17 cellular contexts compared by ENCODE assay signal in genomic region chr3:32292085-32292796, GRCh38.
"Had no signal": no experiment of that assay in that cellular context is flagged by ENCODE, and none has a peak within 500 bp of the region (broad histone marks: within the 10 kb centered on the region; RNA-seq: fewer than 3 reads in every experiment).

No MANE protein-coding gene starts in this region.

- H3K27ac ChIP-seq: brain microvascular endothelial cell, esophagus muscularis mucosa, suprapubic skin had no signal

- DNase-seq: brain microvascular endothelial cell; cerebellar nuclear complex; dermis blood vessel endothelial cell; foreskin fibroblast; glutamatergic neuron; immature natural killer cell; left cardiac atrium; mucosa of descending colon; naive thymus-derived CD8-positive, alpha-beta T cell; SK-N-SH; stimulated activated CD4-positive, alpha-beta T cell treated with anti-CD3 and anti-CD28 coated beads, Interleukin-4, amount 100 ng/mL, for 1 hour; stimulated activated CD8-positive, alpha-beta memory T cell treated with anti-CD3 and anti-CD28 coated beads, Interleukin-4, amount 100 ng/mL, for 48 hours; stimulated activated naive CD8-positive, alpha-beta T cell treated with anti-CD3 and anti-CD28 coated beads, Interleukin-15, Interleukin-2, amounts not matched to agents 100 U/mL and 50 U/mL, for 24 hours had no signal

- H3K4me3 Mint-ChIP-seq: immature natural killer cell; naive thymus-derived CD8-positive, alpha-beta T cell; T-helper 1 cell treated with Interleukin-12 subunit alpha and Interleukin-12 subunit beta and Interleukin-4 antibody, amounts not matched to agents 30 μg/mL and 1 μg/mL, for 36 hours had no signal

- H3K9me3 Mint-ChIP-seq: activated naive CD4-positive, alpha-beta T cell treated with anti-CD3 and anti-CD28 coated beads, Interleukin-2, amount 50 U/mL, for 72 hours; immature natural killer cell; naive thymus-derived CD8-positive, alpha-beta T cell; T-helper 1 cell treated with Interleukin-12 subunit alpha and Interleukin-12 subunit beta and Interleukin-4 antibody, amounts not matched to agents 30 μg/mL and 1 μg/mL, for 36 hours had no signal

- H3K36me3 ChIP-seq: brain microvascular endothelial cell, esophagus muscularis mucosa, suprapubic skin had no signal

- H3K9me2 ChIP-seq: SK-N-SH had no signal

- H3K27ac Mint-ChIP-seq: immature natural killer cell; T-helper 1 cell treated with Interleukin-12 subunit alpha and Interleukin-12 subunit beta and Interleukin-4 antibody, amounts not matched to agents 30 μg/mL and 1 μg/mL, for 36 hours had no signal

- H3K9me3 ChIP-seq: esophagus muscularis mucosa, mucosa of descending colon, SK-N-SH, suprapubic skin had no signal

- H3K4me3 ChIP-seq: esophagus muscularis mucosa, mucosa of descending colon, suprapubic skin had no signal

- H3K27me3 Mint-ChIP-seq: naive thymus-derived CD8-positive, alpha-beta T cell had no signal

- H3K27me3 ChIP-seq: brain microvascular endothelial cell, esophagus muscularis mucosa, suprapubic skin had no signal

- ATAC-seq: activated naive CD4-positive, alpha-beta T cell treated with anti-CD3 and anti-CD28 coated beads, Interleukin-2, amount 50 U/mL, for 72 hours; left cardiac atrium; mucosa of descending colon; naive thymus-derived CD8-positive, alpha-beta T cell; stimulated activated naive CD8-positive, alpha-beta T cell treated with anti-CD3 and anti-CD28 coated beads, Interleukin-15, Interleukin-2, amounts not matched to agents 100 U/mL and 50 U/mL, for 24 hours had no signal

- H3K4me1 ChIP-seq: esophagus muscularis mucosa had no signal

- H3K4me2 ChIP-seq: SK-N-SH had no signal

- H3K36me3 Mint-ChIP-seq: immature natural killer cell; naive thymus-derived CD8-positive, alpha-beta T cell had no signal
